ENCODE assay signal across 12 cellular contexts in genomic region chr3:36733162-36733696, GRCh38. TPM values are rescaled to one million over a fixed set of nuclear protein-coding genes. Genes with fewer than 3 reads are reported as not detected.
"Had no signal": no experiment of that assay in that cellular context is flagged by ENCODE, and none has a peak within 500 bp of the region (broad histone marks: within the 10 kb centered on the region; RNA-seq: fewer than 3 reads in every experiment).

No MANE protein-coding gene starts in this region.

- FAIRE-seq: pancreas had no signal

- DNase-seq: activated CD4-positive, alpha-beta T cell treated with anti-CD3 and anti-CD28 coated beads for 48 hours; activated CD8-positive, alpha-beta T cell treated with anti-CD3 and anti-CD28 coated beads, Interleukin-2, amount 10 ng/mL, durations not matched to agents 7 days and 5 days; activated naive CD4-positive, alpha-beta T cell treated with anti-CD3 and anti-CD28 coated beads for 36 hours; central memory CD4-positive, alpha-beta T cell; dermis blood vessel endothelial cell; nephron progenitor cell; pancreas; retina; stomach; T-helper 1 cell had no signal

- H3K4me3 Mint-ChIP-seq: activated CD8-positive, alpha-beta T cell treated with anti-CD3 and anti-CD28 coated beads, Interleukin-2, amount 10 ng/mL, durations not matched to agents 7 days and 5 days; activated naive CD4-positive, alpha-beta T cell treated with anti-CD3 and anti-CD28 coated beads for 36 hours; nephron progenitor cell; WTC11 had no signal

- ATAC-seq: activated CD8-positive, alpha-beta T cell treated with anti-CD3 and anti-CD28 coated beads, Interleukin-2, amount 10 ng/mL, durations not matched to agents 7 days and 5 days; pancreas; WTC11 had no signal

- H3K9me3 Mint-ChIP-seq: activated naive CD4-positive, alpha-beta T cell treated with anti-CD3 and anti-CD28 coated beads for 36 hours; nephron progenitor cell; WTC11 had no signal

- H3K36me3 ChIP-seq: pancreas, stomach, thoracic aorta had no signal

- H3K27ac ChIP-seq: pancreas, stomach, thoracic aorta had no signal

- H3K36me3 Mint-ChIP-seq: WTC11 had no signal

- H3K4me1 ChIP-seq: pancreas, stomach had no signal

- H3K4me3 ChIP-seq: pancreas, stomach, thoracic aorta had no signal

- H3K4me1 Mint-ChIP-seq: WTC11 had no signal

- H3K9me3 ChIP-seq: pancreas, stomach, thoracic aorta had no signal

- H3K27ac Mint-ChIP-seq: activated CD8-positive, alpha-beta T cell treated with anti-CD3 and anti-CD28 coated beads, Interleukin-2, amount 10 ng/mL, durations not matched to agents 7 days and 5 days; activated naive CD4-positive, alpha-beta T cell treated with anti-CD3 and anti-CD28 coated beads for 36 hours; nephron progenitor cell; WTC11 had no signal

- H3K27me3 ChIP-seq: pancreas had no signal

RNA-seq across cellular contexts. Expression of gene DCLK3, which starts 31.1 kb away (rescaled TPM):
- total RNA-seq: activated CD8-positive, alpha-beta T cell treated with anti-CD3 and anti-CD28 coated beads, Interleukin-2, amount 10 ng/mL, durations not matched to agents 7 days and 5 days; activated naive CD4-positive, alpha-beta T cell treated with anti-CD3 and anti-CD28 coated beads for 36 hours had no signal
- polyA plus RNA-seq: stomach had no signal
